1 cellular context compared by ENCODE assay signal in genomic region chr1:231286603-231287002, GRCh38.
TF ChIP-seq lines count a peak whose summit lies in the region.

No MANE protein-coding gene starts in this region.

TF ChIP-seq in GM12878, 131 proteins besides CTCF, POLR2A, EP300 and RAD21 (continued from another document):
- TF ChIP-seq CHD4 (IDR thresholded peaks at IDR 0.05) = no peak
